In genomic region chrX:40863671-40864070, GRCh38 we compare ENCODE assay signal across 28 cellular contexts.
"Had no signal": no experiment of that assay in that cellular context is flagged by ENCODE, and none has a peak within 500 bp of the region (broad histone marks: within the 10 kb centered on the region; RNA-seq: fewer than 3 reads in every experiment).

No MANE protein-coding gene starts in this region.

- FAIRE-seq: bronchial epithelial cell had no signal

- H3K36me3 ChIP-seq: adrenal gland, Peyer's patch, SJCRH30 had no signal

- ATAC-seq: activated CD8-positive, alpha-beta T cell treated with anti-CD3 and anti-CD28 coated beads, Interleukin-2, amount 10 ng/mL, durations not matched to agents 7 days and 5 days; SK-N-SH treated with all-trans-retinoic acid at 6 μM for 48 hours; WTC11 had no signal

- H3K4me3 ChIP-seq: adrenal gland, Peyer's patch, SJCRH30 had no signal

- H3K36me3 Mint-ChIP-seq: activated naive CD8-positive, alpha-beta T cell treated with anti-CD3 and anti-CD28 coated beads, Interleukin-2, amount 10 ng/mL, durations not matched to agents 7 days and 5 days had no signal

- H3K27me3 ChIP-seq: adrenal gland, Peyer's patch, SJCRH30 had no signal

- DNase-seq: activated CD4-positive, alpha-beta T cell treated with anti-CD3 and anti-CD28 coated beads for 48 hours; activated CD4-positive, alpha-beta T cell treated with anti-CD3 and anti-CD28 coated beads, Interleukin-2, amount 50 U/mL, for 4 hours; activated CD4-positive, CD25-positive, alpha-beta regulatory T cell treated with anti-CD3 and anti-CD28 coated beads, Interleukin-2, amount 50 U/mL, for 72 hours; activated CD8-positive, alpha-beta memory T cell treated with anti-CD3 and anti-CD28 coated beads, Interleukin-2, amount 50 U/mL, for 48 hours; activated CD8-positive, alpha-beta T cell treated with anti-CD3 and anti-CD28 coated beads, Interleukin-2, amount 10 ng/mL, durations not matched to agents 7 days and 5 days; activated naive CD4-positive, alpha-beta T cell treated with anti-CD3 and anti-CD28 coated beads, Interleukin-2, amount 50 U/mL, for 16 hours; activated naive CD8-positive, alpha-beta T cell treated with anti-CD3 and anti-CD28 coated beads, Interleukin-2, amount 10 ng/mL, durations not matched to agents 7 days and 5 days; activated T-cell treated with anti-CD3 and anti-CD28 coated beads, Interleukin-2, amount 50 U/mL, for 1 hour; adrenal gland; anterior cingulate cortex; NCI-H1048; NCI-H146; NCI-H187 treated with DMSO at 0.1 percent for 48 hours; NCI-H2081 treated with DMSO at 0.1 percent for 48 hours; NCI-H2171 treated with DMSO at 0.1 percent for 48 hours; NCI-H226; NCI-H526; NCI-H774; NK-92 treated with Interleukin-12 subunit alpha and Interleukin-12 subunit beta, amount 100 ng/mL, for 24 hours; Peyer's patch; Right ventricle myocardium superior; SJCRH30 had no signal

- H3K9me3 ChIP-seq: adrenal gland, SJCRH30 had no signal

- H3K4me1 ChIP-seq: Peyer's patch, SJCRH30 had no signal

- H3K4me3 Mint-ChIP-seq: activated CD8-positive, alpha-beta T cell treated with anti-CD3 and anti-CD28 coated beads, Interleukin-2, amount 10 ng/mL, durations not matched to agents 7 days and 5 days; activated naive CD8-positive, alpha-beta T cell treated with anti-CD3 and anti-CD28 coated beads, Interleukin-2, amount 10 ng/mL, durations not matched to agents 7 days and 5 days; central memory CD8-positive, alpha-beta T cell; T-helper 1 cell treated with Interleukin-12 subunit alpha and Interleukin-12 subunit beta and Interleukin-4 antibody, amounts not matched to agents 30 μg/mL and 1 μg/mL, for 36 hours; WTC11 had no signal

- H3K4me1 Mint-ChIP-seq: activated naive CD8-positive, alpha-beta T cell treated with anti-CD3 and anti-CD28 coated beads, Interleukin-2, amount 10 ng/mL, durations not matched to agents 7 days and 5 days; central memory CD8-positive, alpha-beta T cell had no signal

- H3K27me3 Mint-ChIP-seq: central memory CD8-positive, alpha-beta T cell had no signal

- H3K27ac Mint-ChIP-seq: activated CD8-positive, alpha-beta T cell treated with anti-CD3 and anti-CD28 coated beads, Interleukin-2, amount 10 ng/mL, durations not matched to agents 7 days and 5 days; activated naive CD8-positive, alpha-beta T cell treated with anti-CD3 and anti-CD28 coated beads, Interleukin-2, amount 10 ng/mL, durations not matched to agents 7 days and 5 days; T-helper 1 cell treated with Interleukin-12 subunit alpha and Interleukin-12 subunit beta and Interleukin-4 antibody, amounts not matched to agents 30 μg/mL and 1 μg/mL, for 36 hours; WTC11 had no signal

- H3K9me3 Mint-ChIP-seq: central memory CD8-positive, alpha-beta T cell had no signal

- H3K27ac ChIP-seq: adrenal gland, Peyer's patch, RWPE1, SJCRH30 had no signal
